Comparison of ENCODE assay signal across 24 cellular contexts in the genomic region with DNA sequence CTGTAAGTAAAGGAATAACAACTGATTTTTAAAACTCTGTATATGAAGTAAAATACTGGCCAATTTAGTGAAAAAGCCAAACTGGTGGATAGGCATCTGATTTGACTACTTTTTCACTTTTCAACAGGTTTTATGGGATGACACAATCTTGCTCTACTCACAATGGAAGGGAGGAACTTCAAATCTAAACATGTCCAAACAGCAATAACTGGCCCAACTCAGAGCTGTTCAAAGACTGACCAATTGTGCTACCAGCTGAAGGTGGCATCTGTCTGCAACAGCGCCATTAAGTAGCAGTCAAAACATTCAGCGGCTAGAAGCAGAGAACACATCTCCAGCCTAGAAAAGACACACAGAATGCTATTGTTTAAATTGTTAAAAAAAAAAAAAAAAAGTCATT. TPM values are rescaled to one million over a fixed set of nuclear protein-coding genes. Genes with fewer than 3 reads are reported as not detected.
DNase-seq lines count a peak whose midpoint lies in the region; ATAC-seq, FAIRE-seq and TF ChIP-seq lines count a peak whose summit lies in the region.
"Had no signal": no experiment of that assay in that cellular context is flagged by ENCODE, and none has a peak within 500 bp of the region (broad histone marks: within the 10 kb centered on the region; RNA-seq: fewer than 3 reads in every experiment).

No MANE protein-coding gene starts in this region.

- peak overlapping the region; percentile 59 for H3K4me2 ChIP-seq in HepG2 (ENCODE audit: low read depth, low read length)
- H3K4me2 ChIP-seq in Karpas-422 (ENCODE audit: low read depth, low read length, poor library complexity, severe bottlenecking): no peak overlapping the region

- TF ChIP-seq RAD21 in HepG2 (CRISPR knock-in tag; IDR thresholded peaks at IDR 0.05): no peak

- peaks cover 7% of the 10 kb centered on the region for H3K4me1 Mint-ChIP-seq in activated CD4-positive, alpha-beta memory T cell treated with anti-CD3 and anti-CD28 coated beads, Interleukin-2, amount 10 ng/mL, durations not matched to agents 7 days and 5 days

- no TSS peak for BruUV-seq in HepG2 (replicated peaks; lab: Mats Ljungman, UMichigan)

- H3K4me1 ChIP-seq in HepG2 (ENCODE audit: insufficient read depth, low read length) (peaks cover 48% of the 10 kb centered on the region), right lobe of liver (no peaks in the 10 kb centered on the region), Karpas-422 (ENCODE audit: low read length) (peaks cover 10% of the 10 kb centered on the region)

- H3K27me3 ChIP-seq in HepG2 (ENCODE audit: control insufficient read depth in 1 of 2, insufficient read depth in 2 of 2, low read length in 2 of 2) (no peaks in the 10 kb centered on the region), right lobe of liver (no peaks in the 10 kb centered on the region), Karpas-422 (ENCODE audit: low read length) (no peaks in the 10 kb centered on the region)
- H3K27me3 ChIP-seq: body of pancreas, ovary had no signal

- H3K27me3 Mint-ChIP-seq in activated CD4-positive, alpha-beta memory T cell treated with anti-CD3 and anti-CD28 coated beads, Interleukin-2, amount 10 ng/mL, durations not matched to agents 7 days and 5 days: no peaks in the 10 kb centered on the region
- H3K27me3 Mint-ChIP-seq: memory B cell; naive thymus-derived CD8-positive, alpha-beta T cell; stimulated activated memory B cell treated with anti-CD40 and anti-IgM and Interleukin-4, amounts not matched to agents 10 μg/mL and 1 μg/mL and 100 μg/mL, for 72 hours had no signal

- no peak overlapping the region for H3K27ac Mint-ChIP-seq in activated CD4-positive, alpha-beta memory T cell treated with anti-CD3 and anti-CD28 coated beads, Interleukin-2, amount 10 ng/mL, durations not matched to agents 7 days and 5 days
- H3K27ac Mint-ChIP-seq: memory B cell; stimulated activated memory B cell treated with anti-CD40 and anti-IgM and Interleukin-4, amounts not matched to agents 10 μg/mL and 1 μg/mL and 100 μg/mL, for 72 hours; T-helper 1 cell treated with Interleukin-12 subunit alpha and Interleukin-12 subunit beta and Interleukin-4 antibody, amounts not matched to agents 30 μg/mL and 1 μg/mL, for 36 hours had no signal

- no peak for TF ChIP-seq CTCF in HepG2 (CRISPR knock-in tag; IDR thresholded peaks at IDR 0.05)
- TF ChIP-seq CTCF in right lobe of liver (IDR thresholded peaks at IDR 0.05): no peak

- H3K27ac ChIP-seq in HepG2 (ENCODE audit: extremely low read length, insufficient read depth, low read length) (peak overlapping the region; percentile 52), right lobe of liver (no peak overlapping the region), Karpas-422 (ENCODE audit: low read length) (no peak overlapping the region)
- H3K27ac ChIP-seq: body of pancreas, C4-2B, coronary artery, GM23248, ovary had no signal

- CTCF ChIA-PET in HepG2 (lab: Yijun Ruan, JAX; ENCODE audit: low intra/inter-chr PET ratio, low total read pairs): interaction anchor here (1.0 kb wide), 1 partner anchor 24 kb away, joined by 3 read pairs; no protein-coding TSS in a partner anchor
- CTCF ChIA-PET in activated CD4-positive, alpha-beta memory T cell treated with anti-CD3 and anti-CD28 coated beads, Interleukin-2, amount 10 ng/mL, durations not matched to agents 7 days and 5 days (lab: Charles Lee): interaction anchor here (1.0 kb wide), 1 partner anchor 244 kb away, joined by 3 read pairs; no protein-coding TSS in a partner anchor

- WGBS in HepG2 (ENCODE audit: low lambda C conversion rate): 0% methylated on average over 2 of the region's 2 CpGs
- 88% methylated on average over 2 of the region's 2 CpGs for WGBS in right lobe of liver (ENCODE audit: insufficient coverage, low coverage, low lambda C conversion rate, missing lambda C conversion rate)

- H3K9me3 Mint-ChIP-seq in activated CD4-positive, alpha-beta memory T cell treated with anti-CD3 and anti-CD28 coated beads, Interleukin-2, amount 10 ng/mL, durations not matched to agents 7 days and 5 days: peaks cover 4% of the 10 kb centered on the region
- H3K9me3 Mint-ChIP-seq: T-helper 1 cell treated with Interleukin-12 subunit alpha and Interleukin-12 subunit beta and Interleukin-4 antibody, amounts not matched to agents 30 μg/mL and 1 μg/mL, for 36 hours had no signal

- H3K9me2 ChIP-seq in Karpas-422 (replicated peaks; ENCODE audit: insufficient read depth, low read length): no peaks in the 10 kb centered on the region

- H3K4me3 Mint-ChIP-seq in activated CD4-positive, alpha-beta memory T cell treated with anti-CD3 and anti-CD28 coated beads, Interleukin-2, amount 10 ng/mL, durations not matched to agents 7 days and 5 days: no peak overlapping the region
- H3K4me3 Mint-ChIP-seq: memory B cell; naive thymus-derived CD8-positive, alpha-beta T cell; stimulated activated memory B cell treated with anti-CD40 and anti-IgM and Interleukin-4, amounts not matched to agents 10 μg/mL and 1 μg/mL and 100 μg/mL, for 72 hours; T-helper 1 cell treated with Interleukin-12 subunit alpha and Interleukin-12 subunit beta and Interleukin-4 antibody, amounts not matched to agents 30 μg/mL and 1 μg/mL, for 36 hours had no signal

- ATAC-seq in HepG2: peak; percentile 91
- no peak for ATAC-seq in right lobe of liver
- ATAC-seq: body of pancreas; K562; naive thymus-derived CD8-positive, alpha-beta T cell; PC-3; stimulated activated memory B cell treated with anti-CD40 and anti-IgM and Interleukin-4, amounts not matched to agents 10 μg/mL and 1 μg/mL and 100 μg/mL, for 72 hours had no signal

- H3K79me2 ChIP-seq in HepG2 (ENCODE audit: insufficient read depth, low read length): no peaks in the 10 kb centered on the region
- H3K79me2 ChIP-seq in Karpas-422 (ENCODE audit: low read length): no peaks in the 10 kb centered on the region

- TF ChIP-seq POLR2A in HepG2 (IDR thresholded peaks at IDR 0.05; ENCODE audit: insufficient read depth in 1 of 2, low read depth in 2 of 2, low read length in 2 of 2): no peak
- no peak for TF ChIP-seq POLR2A in right lobe of liver (IDR thresholded peaks at IDR 0.05)

- in situ Hi-C loops in HepG2 (cut with HindIII; ENCODE audit: extremely low pct_ligation_motif_present, low pct_unique_long_range_greater_than_20kb): no loop called here
- in situ Hi-C loops in SK-MEL-5 (cut with HindIII; ENCODE audit: low pct_unique_long_range_greater_than_20kb, low sequenced_read_pairs): no loop called here

- H3K36me3 ChIP-seq in HepG2 (replicated peaks in 1 of 2; ENCODE audit: control insufficient read depth in 1 of 2, insufficient read depth in 2 of 2, low read length in 2 of 2): no peaks in the 10 kb centered on the region
- no peaks in the 10 kb centered on the region for H3K36me3 ChIP-seq in right lobe of liver
- no peaks in the 10 kb centered on the region for H3K36me3 ChIP-seq in Karpas-422 (ENCODE audit: insufficient read depth, low read length)
- H3K36me3 ChIP-seq: ovary had no signal

- FAIRE-seq in HepG2 (lab: Jason Lieb, UNC): peak; percentile 60
- FAIRE-seq: K562 had no signal

- intact Hi-C loops in HepG2 (cut with micrococcal nuclease; ENCODE audit: unreplicated experiment) (loop anchor here (1.0 to 2.0 kb wide), 2 partner anchors 9 to 41 kb away; no protein-coding TSS in a partner anchor), right lobe of liver (cut with DNase I) (no loop called here)

- DNase-seq in HepG2 (ENCODE audit: low spot score) (peak; percentile 79), right lobe of liver (no peak), SK-MEL-5 (ENCODE audit: low read depth, low spot score) (peak; percentile 55), hippocampal formation (lab: John Stamatoyannopoulos, UW) (peak; percentile 29 to 73), cerebellar nuclear complex (lab: John Stamatoyannopoulos, UW) (no peak), NCI-H146 (lab: John Stamatoyannopoulos, UW) (no peak), Karpas-422 (no peak)
- no peak for DNase-seq in activated CD4-positive, alpha-beta memory T cell treated with anti-CD3 and anti-CD28 coated beads, Interleukin-2, amount 10 ng/mL, durations not matched to agents 7 days and 5 days
- DNase-seq: ACHN; activated CD4-positive, alpha-beta T cell treated with anti-CD3 and anti-CD28 coated beads, Interleukin-2, amount 50 U/mL, for 1 hour; activated CD8-positive, alpha-beta memory T cell treated with anti-CD3 and anti-CD28 coated beads, Interleukin-2, amount 50 U/mL, for 48 hours; body of pancreas; GM23248; naive thymus-derived CD8-positive, alpha-beta T cell; NCI-H1092; NCI-H2081 treated with DMSO at 0.1 percent for 48 hours; ovary; PC-3 had no signal

- TF ChIP-seq EP300 in HepG2 (IDR thresholded peaks at IDR 0.05; ENCODE audit: low read depth in 2 of 2, low read length in 2 of 2) (no peak), HepG2 (CRISPR knock-in tag; IDR thresholded peaks at IDR 0.05; ENCODE audit: borderline replicate concordance) (no peak)

- no peak overlapping the region for H3K9ac ChIP-seq in HepG2 (ENCODE audit: insufficient read depth, low read depth, low read length)
- no peak overlapping the region for H3K9ac ChIP-seq in Karpas-422 (ENCODE audit: low read length)
- H3K9ac ChIP-seq: GM23248 had no signal

- no peak overlapping the region for H2AFZ ChIP-seq in HepG2 (ENCODE audit: low read length)
- H2AFZ ChIP-seq in Karpas-422 (ENCODE audit: low read length): no peak overlapping the region
- H2AFZ ChIP-seq: GM23248 had no signal

- H4K20me1 ChIP-seq in HepG2 (ENCODE audit: insufficient read depth, low read length) (no peaks in the 10 kb centered on the region), Karpas-422 (ENCODE audit: insufficient read depth, low read depth, low read length) (no peaks in the 10 kb centered on the region)

- H3K4me3 ChIP-seq in HepG2 (replicated peaks in 1 of 3; ENCODE audit: insufficient read depth in 1 of 3, low read depth in 2 of 3, low read length in 3 of 3) (peak overlapping the region in 2 of 3 experiments; percentile 15 to 25; a peak in 1 of 6 replicates), right lobe of liver (no peak overlapping the region), Karpas-422 (ENCODE audit: low read length) (no peak overlapping the region)
- H3K4me3 ChIP-seq: body of pancreas, coronary artery, GM23248, K562, ovary had no signal

- H3K9me3 ChIP-seq in HepG2 (ENCODE audit: low read length) (no peaks in the 10 kb centered on the region), right lobe of liver (no peaks in the 10 kb centered on the region), Karpas-422 (ENCODE audit: low read length) (no peaks in the 10 kb centered on the region)
- H3K9me3 ChIP-seq: body of pancreas, ovary had no signal

- POLR2A ChIA-PET in HepG2 (lab: Yijun Ruan, JAX): interaction anchor here (1.0 to 1.4 kb wide), 3 partner anchors 40 to 492 kb away, joined by 4 to 7 read pairs (median 5); partner anchors contain the start of genes CEP57L1 and SESN1
- POLR2A ChIA-PET in activated CD4-positive, alpha-beta memory T cell treated with anti-CD3 and anti-CD28 coated beads, Interleukin-2, amount 10 ng/mL, durations not matched to agents 7 days and 5 days (lab: Charles Lee): no interaction called here

- no peaks in the 10 kb centered on the region for H3K36me3 Mint-ChIP-seq in activated CD4-positive, alpha-beta memory T cell treated with anti-CD3 and anti-CD28 coated beads, Interleukin-2, amount 10 ng/mL, durations not matched to agents 7 days and 5 days (ENCODE audit: low read depth)

RNA-seq across cellular contexts. Expression of gene SESN1, which starts 44.6 kb away (rescaled TPM):
- total RNA-seq in HepG2 (2016; rRNA removed; fragmentation: Illumina TruSeq; extraction: Trizol) (44.7 and 52.1 TPM in 2 replicates), right lobe of liver (10 to 100 TPM in 5 of 6 experiments, 1 to 10 TPM in 1; 8.7 to 17.1 (median 11.9) TPM)
- total RNA-seq in HepG2 (2016; cell fraction: cytosol; rRNA removed; fragmentation: Illumina TruSeq; extraction: Trizol; ENCODE audit: low read depth): 5.9 and 6.4 TPM in 2 replicates
- total RNA-seq in HepG2 (2016; cell fraction: insoluble cytoplasmic fraction; rRNA removed; fragmentation: Illumina TruSeq; extraction: Trizol): 44.0 and 53.7 TPM in 2 replicates
- 18.5 and 19.2 TPM in 2 replicates for total RNA-seq in HepG2 (2016; cell fraction: membrane; rRNA removed; fragmentation: Illumina TruSeq; extraction: Trizol)
- 41.0 and 44.1 TPM in 2 replicates for total RNA-seq in HepG2 (2016; cell fraction: nucleus; rRNA removed; fragmentation: Illumina TruSeq; extraction: Trizol)
- polyA plus RNA-seq in HepG2 (2011; rRNA removed): 20.6 and 24.9 TPM in 2 replicates
- 8.7 and 12.4 TPM in 2 replicates for polyA plus RNA-seq in HepG2 (2011; cell fraction: cytosol; rRNA removed)
- polyA plus RNA-seq in HepG2 (2011; cell fraction: nucleus; rRNA removed): 18.6 and 19.8 TPM in 2 replicates
- polyA plus RNA-seq in HepG2 (2012): 16.9 and 20.3 TPM in 2 replicates
- polyA plus RNA-seq in HepG2 (2016; cell fraction: cytosol; fragmentation: Illumina TruSeq; extraction: Trizol; ENCODE audit: low read depth): 3.6 TPM in 2 replicates
- 46.8 and 47.5 TPM in 2 replicates for polyA plus RNA-seq in HepG2 (2016; cell fraction: insoluble cytoplasmic fraction; fragmentation: Illumina TruSeq; extraction: Trizol; ENCODE audit: low read depth)
- 9.9 and 10.9 TPM in 2 replicates for polyA plus RNA-seq in HepG2 (2016; cell fraction: membrane; fragmentation: Illumina TruSeq; extraction: Trizol; ENCODE audit: low read depth)
- 40.6 and 43.2 TPM in 2 replicates for polyA plus RNA-seq in HepG2 (2016; cell fraction: nucleus; fragmentation: Illumina TruSeq; extraction: Trizol; ENCODE audit: insufficient read depth, low read depth)
- 15.1 and 39.9 TPM in 2 replicates for polyA minus RNA-seq in HepG2 (2011; rRNA and poly(A)+ RNA removed; ENCODE audit: low replicate concordance)
- 14.2 and 14.6 TPM in 2 replicates for polyA minus RNA-seq in HepG2 (2011; cell fraction: cytosol; rRNA and poly(A)+ RNA removed)
- 66.0 and 72.1 TPM in 2 replicates for polyA minus RNA-seq in HepG2 (2011; cell fraction: nucleus; rRNA and poly(A)+ RNA removed)
- 24.7 and 27.9 TPM in 2 replicates for total RNA-seq in SK-MEL-5 (2014; rRNA removed; shearing (Covaris generic))
- 13.6 and 17.7 TPM in 2 replicates for polyA plus RNA-seq in SK-MEL-5 (2015; cell fraction: cytosol; rRNA removed)
- 37.7 and 42.5 TPM in 2 replicates for polyA plus RNA-seq in SK-MEL-5 (2015; cell fraction: nucleus; rRNA removed)
- total RNA-seq in activated CD4-positive, alpha-beta memory T cell treated with anti-CD3 and anti-CD28 coated beads, Interleukin-2, amount 10 ng/mL, durations not matched to agents 7 days and 5 days: 10 to 100 TPM; 22.9 to 23.0 TPM
- 1.3 and 1.9 TPM in 2 replicates for total RNA-seq in Karpas-422 (2014; rRNA removed; shearing (Covaris generic); ENCODE audit: low replicate concordance)

RNA-seq across cellular contexts. Expression of gene CEP57L1, which starts 45.3 kb away (rescaled TPM):
- total RNA-seq in HepG2 (2016; rRNA removed; fragmentation: Illumina TruSeq; extraction: Trizol) (15.5 and 20.7 TPM in 2 replicates), right lobe of liver (1 to 10 TPM; 6.3 to 9.5 (median 7.6) TPM)
- 20.5 and 21.1 TPM in 2 replicates for total RNA-seq in HepG2 (2016; cell fraction: cytosol; rRNA removed; fragmentation: Illumina TruSeq; extraction: Trizol; ENCODE audit: low read depth)
- total RNA-seq in HepG2 (2016; cell fraction: insoluble cytoplasmic fraction; rRNA removed; fragmentation: Illumina TruSeq; extraction: Trizol): 16.4 and 22.3 TPM in 2 replicates
- total RNA-seq in HepG2 (2016; cell fraction: membrane; rRNA removed; fragmentation: Illumina TruSeq; extraction: Trizol): 12.0 and 13.3 TPM in 2 replicates
- 12.7 and 13.1 TPM in 2 replicates for total RNA-seq in HepG2 (2016; cell fraction: nucleus; rRNA removed; fragmentation: Illumina TruSeq; extraction: Trizol)
- 5.5 and 7.7 TPM in 2 replicates for polyA plus RNA-seq in HepG2 (2011; rRNA removed)
- 2.6 TPM in 2 replicates for polyA plus RNA-seq in HepG2 (2011; cell fraction: cytosol; rRNA removed)
- polyA plus RNA-seq in HepG2 (2011; cell fraction: nucleus; rRNA removed): 3.6 and 5.3 TPM in 2 replicates
- 3.4 and 6.8 TPM in 2 replicates for polyA plus RNA-seq in HepG2 (2012)
- polyA plus RNA-seq in HepG2 (2016; cell fraction: cytosol; fragmentation: Illumina TruSeq; extraction: Trizol; ENCODE audit: low read depth): 1.7 and 3.0 TPM in 2 replicates
- 15.9 and 16.9 TPM in 2 replicates for polyA plus RNA-seq in HepG2 (2016; cell fraction: insoluble cytoplasmic fraction; fragmentation: Illumina TruSeq; extraction: Trizol; ENCODE audit: low read depth)
- 4.1 and 4.6 TPM in 2 replicates for polyA plus RNA-seq in HepG2 (2016; cell fraction: membrane; fragmentation: Illumina TruSeq; extraction: Trizol; ENCODE audit: low read depth)
- polyA plus RNA-seq in HepG2 (2016; cell fraction: nucleus; fragmentation: Illumina TruSeq; extraction: Trizol; ENCODE audit: insufficient read depth, low read depth): 9.7 and 9.9 TPM in 2 replicates
- 3.1 and 14.4 TPM in 2 replicates for polyA minus RNA-seq in HepG2 (2011; rRNA and poly(A)+ RNA removed; ENCODE audit: low replicate concordance)
- polyA minus RNA-seq in HepG2 (2011; cell fraction: cytosol; rRNA and poly(A)+ RNA removed): 6.2 and 6.4 TPM in 2 replicates
- polyA minus RNA-seq in HepG2 (2011; cell fraction: nucleus; rRNA and poly(A)+ RNA removed): 15.9 and 20.3 TPM in 2 replicates
- total RNA-seq in SK-MEL-5 (2014; rRNA removed; shearing (Covaris generic)): 15.2 and 18.7 TPM in 2 replicates
- polyA plus RNA-seq in SK-MEL-5 (2015; cell fraction: cytosol; rRNA removed): 5.7 and 14.9 TPM in 2 replicates
- 16.1 and 18.0 TPM in 2 replicates for polyA plus RNA-seq in SK-MEL-5 (2015; cell fraction: nucleus; rRNA removed)
- 10 to 100 TPM; 21.6 to 23.3 TPM for total RNA-seq in activated CD4-positive, alpha-beta memory T cell treated with anti-CD3 and anti-CD28 coated beads, Interleukin-2, amount 10 ng/mL, durations not matched to agents 7 days and 5 days
- 16.6 and 28.2 TPM in 2 replicates for total RNA-seq in Karpas-422 (2014; rRNA removed; shearing (Covaris generic); ENCODE audit: low replicate concordance)

Comparison
In these comparisons a context has a peak if more than half of its experiments do, and no peak if none do; other contexts are left out.
1. DNase-seq: peak in HepG2 (single experiment), SK-MEL-5 (single experiment) and hippocampal formation (2 of 2); none in right lobe of liver (0 of 3), activated CD4-positive, alpha-beta memory T cell treated with anti-CD3 and anti-CD28 coated beads, Interleukin-2, amount 10 ng/mL, durations not matched to agents 7 days and 5 days (single experiment), cerebellar nuclear complex (0 of 2), NCI-H146 (single experiment) and Karpas-422 (single experiment).
2. H3K4me3 ChIP-seq: peak in HepG2 (2 of 3); none in right lobe of liver (0 of 3) and Karpas-422 (single experiment).